12 cellular contexts compared by ENCODE assay signal in genomic region chr10:43120116-43120947, GRCh38. TPM values are rescaled to one million over a fixed set of nuclear protein-coding genes. Genes with fewer than 3 reads are reported as not detected.
DNase-seq lines count a peak whose midpoint lies in the region; ATAC-seq and TF ChIP-seq lines count a peak whose summit lies in the region.
"Had no signal": no experiment of that assay in that cellular context is flagged by ENCODE, and none has a peak within 500 bp of the region (broad histone marks: within the 10 kb centered on the region; RNA-seq: fewer than 3 reads in every experiment).

No MANE protein-coding gene starts in this region.

- no peak for TF ChIP-seq CTCF in CD4-positive, alpha-beta T cell (IDR thresholded peaks at IDR 0.05)
- no peak for TF ChIP-seq CTCF in mucosa of descending colon (IDR thresholded peaks at IDR 0.05)

- no peaks in the 10 kb centered on the region for H3K36me3 ChIP-seq in mucosa of descending colon (ENCODE audit: low read depth)
- H3K36me3 ChIP-seq: gastrocnemius medialis had no signal

- POLR2A ChIA-PET in CD4-positive, alpha-beta T cell (lab: Charles Lee): interaction anchor here (0.9 to 3.3 kb wide), 4 partner anchors 9 to 82 kb away, joined by 3 to 38 read pairs (median 3); partner anchors contain the start of gene CSGALNACT2
- POLR2A ChIA-PET in activated CD4-positive, alpha-beta memory T cell treated with anti-CD3 and anti-CD28 coated beads, Interleukin-2, amount 10 ng/mL, durations not matched to agents 7 days and 5 days (lab: Charles Lee): interaction anchor here (0.9 to 14.0 kb wide), 18 partner anchors 9 to 481 kb away, joined by 3 to 415 read pairs (median 4); partner anchors contain the start of genes BMS1 and CSGALNACT2

- no peak overlapping the region for H3K27ac ChIP-seq in CD4-positive, alpha-beta T cell (ENCODE audit: low read depth, low read length)
- H3K27ac ChIP-seq: gastrocnemius medialis, testis had no signal

- H3K4me1 Mint-ChIP-seq in CD4-positive, alpha-beta T cell (ENCODE audit: low read depth): peaks cover 22% of the 10 kb centered on the region
- H3K4me1 Mint-ChIP-seq in activated CD4-positive, alpha-beta memory T cell treated with anti-CD3 and anti-CD28 coated beads, Interleukin-2, amount 10 ng/mL, durations not matched to agents 7 days and 5 days: peaks cover 53% of the 10 kb centered on the region

- no peaks in the 10 kb centered on the region for H3K9me3 Mint-ChIP-seq in CD4-positive, alpha-beta T cell
- H3K9me3 Mint-ChIP-seq in activated CD4-positive, alpha-beta memory T cell treated with anti-CD3 and anti-CD28 coated beads, Interleukin-2, amount 10 ng/mL, durations not matched to agents 7 days and 5 days: no peaks in the 10 kb centered on the region

- H3K4me3 Mint-ChIP-seq in CD4-positive, alpha-beta T cell: no peak overlapping the region
- H3K4me3 Mint-ChIP-seq in activated CD4-positive, alpha-beta memory T cell treated with anti-CD3 and anti-CD28 coated beads, Interleukin-2, amount 10 ng/mL, durations not matched to agents 7 days and 5 days: peak overlapping the region; percentile 37

- H3K36me3 Mint-ChIP-seq in CD4-positive, alpha-beta T cell (ENCODE audit: low read depth): no peaks in the 10 kb centered on the region
- H3K36me3 Mint-ChIP-seq in activated CD4-positive, alpha-beta memory T cell treated with anti-CD3 and anti-CD28 coated beads, Interleukin-2, amount 10 ng/mL, durations not matched to agents 7 days and 5 days (ENCODE audit: low read depth): no peaks in the 10 kb centered on the region

- H3K4me3 ChIP-seq in mucosa of descending colon: no peak overlapping the region
- H3K4me3 ChIP-seq: gastrocnemius medialis, testis had no signal

- H3K4me1 ChIP-seq in mucosa of descending colon (ENCODE audit: low read depth): no peaks in the 10 kb centered on the region
- H3K4me1 ChIP-seq: gastrocnemius medialis, testis had no signal

- H3K9me3 ChIP-seq in CD4-positive, alpha-beta T cell (ENCODE audit: control insufficient read depth, low read length): no peaks in the 10 kb centered on the region
- H3K9me3 ChIP-seq in mucosa of descending colon: no peaks in the 10 kb centered on the region
- H3K9me3 ChIP-seq: gastrocnemius medialis, testis had no signal

- H3K27me3 Mint-ChIP-seq in CD4-positive, alpha-beta T cell: no peaks in the 10 kb centered on the region
- no peaks in the 10 kb centered on the region for H3K27me3 Mint-ChIP-seq in activated CD4-positive, alpha-beta memory T cell treated with anti-CD3 and anti-CD28 coated beads, Interleukin-2, amount 10 ng/mL, durations not matched to agents 7 days and 5 days

- no peaks in the 10 kb centered on the region for H3K27me3 ChIP-seq in CD4-positive, alpha-beta T cell (ENCODE audit: control insufficient read depth, insufficient read depth, low read length)
- H3K27me3 ChIP-seq: gastrocnemius medialis, testis had no signal

- DNase-seq in CD4-positive, alpha-beta T cell: peak in 1 of 10 experiments; percentile 26
- no peak for DNase-seq in activated CD4-positive, alpha-beta memory T cell treated with anti-CD3 and anti-CD28 coated beads, Interleukin-2, amount 10 ng/mL, durations not matched to agents 7 days and 5 days
- DNase-seq in mucosa of descending colon (peak in 2 of 3 donors; percentile 13 to 36), NOMO-1 treated with DMSO at 0.1 percent for 48 hours (lab: John Stamatoyannopoulos, UW; ENCODE audit: unreplicated experiment) (no peak), HuH-7.5 (ENCODE audit: low spot score) (no peak), left colon (no peak)
- DNase-seq: COR-L47; effector CD8-positive, alpha-beta T cell had no signal

- intact Hi-C loops in CD4-positive, alpha-beta T cell (cut with DNase I, micrococcal nuclease): no loop called here
- intact Hi-C loops in mucosa of descending colon (cut with DNase I, micrococcal nuclease): no loop called here
- intact Hi-C loops in left colon (cut with DNase I, micrococcal nuclease): no loop called here

- H3K27ac Mint-ChIP-seq in CD4-positive, alpha-beta T cell: peak overlapping the region; percentile 50
- H3K27ac Mint-ChIP-seq in activated CD4-positive, alpha-beta memory T cell treated with anti-CD3 and anti-CD28 coated beads, Interleukin-2, amount 10 ng/mL, durations not matched to agents 7 days and 5 days: peak overlapping the region; percentile 88

- no peak for ATAC-seq in CD4-positive, alpha-beta T cell (ENCODE audit: poor library complexity)
- peak; percentile 19 for ATAC-seq in GM19035 (IDR thresholded peaks at IDR 0.05; ENCODE audit: unreplicated experiment)
- ATAC-seq in mucosa of descending colon: no peak
- no peak for ATAC-seq in GM21360 (IDR thresholded peaks at IDR 0.05; ENCODE audit: unreplicated experiment)
- ATAC-seq in left colon: no peak

- CTCF ChIA-PET in CD4-positive, alpha-beta T cell (lab: Charles Lee): interaction anchor here (1.0 to 1.2 kb wide), 3 partner anchors 15 to 82 kb away, joined by 3 read pairs; no protein-coding TSS in a partner anchor
- CTCF ChIA-PET in activated CD4-positive, alpha-beta memory T cell treated with anti-CD3 and anti-CD28 coated beads, Interleukin-2, amount 10 ng/mL, durations not matched to agents 7 days and 5 days (lab: Charles Lee): interaction anchor here (0.6 to 5.3 kb wide), 10 partner anchors 9 to 519 kb away, joined by 3 to 43 read pairs (median 6); partner anchors contain the start of gene CSGALNACT2

RNA-seq across cellular contexts. Expression of gene CSGALNACT2, which starts 17.9 kb away (rescaled TPM):
- 10 to 100 TPM; 59.4 to 60.9 TPM for total RNA-seq in CD4-positive, alpha-beta T cell
- total RNA-seq in activated CD4-positive, alpha-beta memory T cell treated with anti-CD3 and anti-CD28 coated beads, Interleukin-2, amount 10 ng/mL, durations not matched to agents 7 days and 5 days: 10 to 100 TPM; 64.8 to 66.2 TPM
- total RNA-seq in mucosa of descending colon (10 to 100 TPM in 1 of 3 donors, 1 to 10 TPM in 2; 3.9 to 20.1 (median 7.4) TPM), left colon (1 to 10 TPM; 4.7 to 6.7 TPM)

RNA-seq across cellular contexts. Expression of gene RET, which starts 43.5 kb away (rescaled TPM):
- not detected for total RNA-seq in CD4-positive, alpha-beta T cell
- total RNA-seq in activated CD4-positive, alpha-beta memory T cell treated with anti-CD3 and anti-CD28 coated beads, Interleukin-2, amount 10 ng/mL, durations not matched to agents 7 days and 5 days: under 1 TPM; 0.28 to 0.50 TPM
- total RNA-seq in mucosa of descending colon: 10 to 100 TPM in 1 of 3 donors, 1 to 10 TPM in 1, under 1 TPM in 1; 0.84 to 13.5 (median 1.6) TPM
- total RNA-seq in left colon: 1 to 10 TPM; 1.5 to 1.6 TPM

Comparison
In these comparisons a context has a peak if more than half of its experiments do, and no peak if none do; other contexts are left out.
1. DNase-seq: peak in mucosa of descending colon (2 of 3); none in activated CD4-positive, alpha-beta memory T cell treated with anti-CD3 and anti-CD28 coated beads, Interleukin-2, amount 10 ng/mL, durations not matched to agents 7 days and 5 days (single experiment), NOMO-1 treated with DMSO at 0.1 percent for 48 hours (single experiment), HuH-7.5 (single experiment) and left colon (0 of 2).